In genomic region chr6:159103396-159104162, GRCh38 we compare ENCODE assay signal across 12 cellular contexts. TPM values are rescaled to one million over a fixed set of nuclear protein-coding genes. Genes with fewer than 3 reads are reported as not detected.
DNase-seq lines count a peak whose midpoint lies in the region; ATAC-seq, FAIRE-seq and TF ChIP-seq lines count a peak whose summit lies in the region.
"Had no signal": no experiment of that assay in that cellular context is flagged by ENCODE, and none has a peak within 500 bp of the region (broad histone marks: within the 10 kb centered on the region; RNA-seq: fewer than 3 reads in every experiment).

No MANE protein-coding gene starts in this region.

- H3K27me3 ChIP-seq in Panc1 (ENCODE audit: control insufficient read depth, insufficient read depth, low read length) (0 out of 2 replicates have a peak, but pooled peaks cover 2% of the 10 kb centered on the region), small intestine (ENCODE audit: control insufficient read depth in 2 of 2, insufficient read depth in 2 of 2, low read length in 2 of 2) (no peaks in the 10 kb centered on the region)

- no peak for TF ChIP-seq CTCF in Panc1 (IDR thresholded peaks at IDR 0.05)

- 0 out of 2 replicates have a peak, but pooled peaks cover 4% of the 10 kb centered on the region for H3K4me1 ChIP-seq in Panc1 (ENCODE audit: control insufficient read depth, insufficient read depth, low read length)
- H3K4me1 ChIP-seq in small intestine (ENCODE audit: control insufficient read depth in 2 of 2, insufficient read depth in 1 of 2, low read depth in 1 of 2, low read length in 1 of 2): no peaks in the 10 kb centered on the region

- H3K9me3 Mint-ChIP-seq in activated T-cell treated with anti-CD3 and anti-CD28 coated beads, Interleukin-2, amount 50 U/mL, for 24 hours: no peaks in the 10 kb centered on the region
- no peaks in the 10 kb centered on the region for H3K9me3 Mint-ChIP-seq in dendritic cell treated with granulocyte-macrophage colony-stimulating factor and Interleukin-4, amounts not matched to agents 40 ng/mL and 50 ng/mL, for 4 days
- H3K9me3 Mint-ChIP-seq in stimulated activated effector memory CD8-positive, alpha-beta T cell treated with anti-CD3 and anti-CD28 coated beads, Interleukin-12 subunit alpha, Interleukin-12 subunit beta, amount 100 ng/mL, for 72 hours: no peaks in the 10 kb centered on the region

- in situ Hi-C loops in Panc1 (cut with HindIII; ENCODE audit: low pct_unique_long_range_greater_than_20kb, low sequenced_read_pairs): no loop called here

- peak overlapping the region; percentile 85 for H3K27ac Mint-ChIP-seq in activated T-cell treated with anti-CD3 and anti-CD28 coated beads, Interleukin-2, amount 50 U/mL, for 24 hours
- peak overlapping the region; percentile 11 for H3K27ac Mint-ChIP-seq in dendritic cell treated with granulocyte-macrophage colony-stimulating factor and Interleukin-4, amounts not matched to agents 40 ng/mL and 50 ng/mL, for 4 days
- H3K27ac Mint-ChIP-seq in stimulated activated effector memory CD8-positive, alpha-beta T cell treated with anti-CD3 and anti-CD28 coated beads, Interleukin-12 subunit alpha, Interleukin-12 subunit beta, amount 100 ng/mL, for 72 hours: peak overlapping the region; percentile 89

- BruUV-seq in Panc1 (replicated peaks; lab: Mats Ljungman, UMichigan): no TSS peak

- H3K4me1 Mint-ChIP-seq in activated T-cell treated with anti-CD3 and anti-CD28 coated beads, Interleukin-2, amount 50 U/mL, for 24 hours (ENCODE audit: low read depth): peaks cover 94% of the 10 kb centered on the region
- H3K4me1 Mint-ChIP-seq in dendritic cell treated with granulocyte-macrophage colony-stimulating factor and Interleukin-4, amounts not matched to agents 40 ng/mL and 50 ng/mL, for 4 days (ENCODE audit: low read depth): peaks cover 50% of the 10 kb centered on the region
- peaks cover 81% of the 10 kb centered on the region for H3K4me1 Mint-ChIP-seq in stimulated activated effector memory CD8-positive, alpha-beta T cell treated with anti-CD3 and anti-CD28 coated beads, Interleukin-12 subunit alpha, Interleukin-12 subunit beta, amount 100 ng/mL, for 72 hours

- H3K9me3 ChIP-seq in Panc1 (ENCODE audit: control insufficient read depth, insufficient read depth, low read depth, low read length): no peaks in the 10 kb centered on the region
- H3K9me3 ChIP-seq in small intestine (ENCODE audit: control insufficient read depth, low read depth): no peaks in the 10 kb centered on the region
- H3K9me3 ChIP-seq: gastroesophageal sphincter had no signal

- WGBS in small intestine, 3 donors: 60 to 66% (median 60%) methylated on average over 18 of the region's 18 CpGs

- CTCF ChIA-PET in Panc1 (lab: Charles Lee): interaction anchor here (0.7 to 1.7 kb wide), 5 partner anchors 36 to 95 kb away, joined by 3 to 11 read pairs (median 5); partner anchors contain the start of gene TAGAP

- peak overlapping the region; percentile 30 for H3K4me3 Mint-ChIP-seq in activated T-cell treated with anti-CD3 and anti-CD28 coated beads, Interleukin-2, amount 50 U/mL, for 24 hours
- H3K4me3 Mint-ChIP-seq in dendritic cell treated with granulocyte-macrophage colony-stimulating factor and Interleukin-4, amounts not matched to agents 40 ng/mL and 50 ng/mL, for 4 days: no peak overlapping the region
- H3K4me3 Mint-ChIP-seq in stimulated activated effector memory CD8-positive, alpha-beta T cell treated with anti-CD3 and anti-CD28 coated beads, Interleukin-12 subunit alpha, Interleukin-12 subunit beta, amount 100 ng/mL, for 72 hours: peak overlapping the region; percentile 60

- FAIRE-seq in small intestine (lab: Jason Lieb, UNC): no peak
- no peak for FAIRE-seq in GM12892 (lab: Jason Lieb, UNC)
- FAIRE-seq: astrocyte had no signal

- no peaks in the 10 kb centered on the region for H3K27me3 Mint-ChIP-seq in activated T-cell treated with anti-CD3 and anti-CD28 coated beads, Interleukin-2, amount 50 U/mL, for 24 hours
- no peaks in the 10 kb centered on the region for H3K27me3 Mint-ChIP-seq in dendritic cell treated with granulocyte-macrophage colony-stimulating factor and Interleukin-4, amounts not matched to agents 40 ng/mL and 50 ng/mL, for 4 days

- ATAC-seq in Panc1: peak; percentile 12; the same call in 1 of the 2 replicates
- no peak for ATAC-seq in stimulated activated effector memory CD8-positive, alpha-beta T cell treated with anti-CD3 and anti-CD28 coated beads, Interleukin-12 subunit alpha, Interleukin-12 subunit beta, amount 100 ng/mL, for 72 hours

- intact Hi-C loops in Panc1 (cut with micrococcal nuclease; ENCODE audit: unreplicated experiment): loop anchor here (2.0 to 5.0 kb wide), 2 partner anchors 61 to 96 kb away; no protein-coding TSS in a partner anchor
- intact Hi-C loops in dendritic cell treated with granulocyte-macrophage colony-stimulating factor and Interleukin-4, amounts not matched to agents 40 ng/mL and 50 ng/mL, for 4 days (cut with micrococcal nuclease): loop anchor here (1.0 to 2.0 kb wide), 2 partner anchors 61 to 95 kb away; no protein-coding TSS in a partner anchor

- no peak for DNase-seq in activated T-cell treated with anti-CD3 and anti-CD28 coated beads, Interleukin-2, amount 50 U/mL, for 24 hours
- DNase-seq in activated T-cell treated with anti-CD3 and anti-CD28 coated beads for 4 hours: no peak
- no peak for DNase-seq in Panc1 (ENCODE audit: low read depth, low spot score)
- no peak for DNase-seq in stimulated activated effector memory CD8-positive, alpha-beta T cell treated with anti-CD3 and anti-CD28 coated beads, Interleukin-12 subunit alpha, Interleukin-12 subunit beta, amount 100 ng/mL, for 72 hours (ENCODE audit: low spot score in 2 of 2)
- DNase-seq in small intestine: no peak
- DNase-seq in hepatic stellate cell (ENCODE audit: low spot score): no peak
- no peak for DNase-seq in GM12892 (ENCODE audit: insufficient read length)
- DNase-seq: NCI-H2081 had no signal

- POLR2A ChIA-PET in Panc1 (lab: Charles Lee): no interaction called here

- H3K36me3 Mint-ChIP-seq in activated T-cell treated with anti-CD3 and anti-CD28 coated beads, Interleukin-2, amount 50 U/mL, for 24 hours (ENCODE audit: low read depth): no peaks in the 10 kb centered on the region
- peaks cover 11% of the 10 kb centered on the region for H3K36me3 Mint-ChIP-seq in dendritic cell treated with granulocyte-macrophage colony-stimulating factor and Interleukin-4, amounts not matched to agents 40 ng/mL and 50 ng/mL, for 4 days (ENCODE audit: low read depth)
- H3K36me3 Mint-ChIP-seq in stimulated activated effector memory CD8-positive, alpha-beta T cell treated with anti-CD3 and anti-CD28 coated beads, Interleukin-12 subunit alpha, Interleukin-12 subunit beta, amount 100 ng/mL, for 72 hours: peaks cover 8% of the 10 kb centered on the region

- H3K36me3 ChIP-seq in Panc1 (ENCODE audit: control insufficient read depth, insufficient read depth, low read length) (no peaks in the 10 kb centered on the region), small intestine (ENCODE audit: control insufficient read depth in 2 of 2, insufficient read depth in 2 of 2, low read length in 2 of 2) (no peaks in the 10 kb centered on the region)
- H3K36me3 ChIP-seq: gastroesophageal sphincter had no signal

- no peak overlapping the region for H3K27ac ChIP-seq in Panc1 (ENCODE audit: low read length)
- no peak overlapping the region for H3K27ac ChIP-seq in small intestine (ENCODE audit: low read depth in 1 of 2, low read length in 1 of 2)
- H3K27ac ChIP-seq: gastroesophageal sphincter had no signal

- TF ChIP-seq POLR2A in GM12892 (IDR thresholded peaks at IDR 0.05; ENCODE audit: low read depth, low read length): no peak

- no peak overlapping the region for H3K4me3 ChIP-seq in Panc1 (ENCODE audit: low read depth in 2 of 2, low read length in 2 of 2)
- no peak overlapping the region for H3K4me3 ChIP-seq in small intestine (ENCODE audit: low read depth in 1 of 2, low read length in 2 of 2)
- H3K4me3 ChIP-seq: gastroesophageal sphincter had no signal

RNA-seq across cellular contexts. Expression of gene TAGAP, which starts 58.8 kb away (rescaled TPM):
- 0.13 TPM for total RNA-seq in Panc1 (2021; ENCODE audit: unreplicated experiment)
- not detected for polyA plus RNA-seq in Panc1 (2012; ENCODE audit: insufficient read length)
- 1 to 10 TPM in 2 of 3 donors, under 1 TPM in 1; 0.45 to 3.8 (median 2.1) TPM for polyA plus RNA-seq in small intestine
- 7.1 TPM for polyA plus RNA-seq in GM12892 (2012; ENCODE audit: missing spikeins)
- polyA plus RNA-seq: AG04450 had no signal

Comparison
In these comparisons a context has a peak if more than half of its experiments do, and no peak if none do; other contexts are left out.
1. H3K27ac Mint-ChIP-seq: peak in every context shown above with its lines; median percentile 89 in stimulated activated effector memory CD8-positive, alpha-beta T cell treated with anti-CD3 and anti-CD28 coated beads, Interleukin-12 subunit alpha, Interleukin-12 subunit beta, amount 100 ng/mL, for 72 hours; 85 in activated T-cell treated with anti-CD3 and anti-CD28 coated beads, Interleukin-2, amount 50 U/mL, for 24 hours; 11 in dendritic cell treated with granulocyte-macrophage colony-stimulating factor and Interleukin-4, amounts not matched to agents 40 ng/mL and 50 ng/mL, for 4 days.